8 cellular contexts compared by ENCODE assay signal in the genomic region with DNA sequence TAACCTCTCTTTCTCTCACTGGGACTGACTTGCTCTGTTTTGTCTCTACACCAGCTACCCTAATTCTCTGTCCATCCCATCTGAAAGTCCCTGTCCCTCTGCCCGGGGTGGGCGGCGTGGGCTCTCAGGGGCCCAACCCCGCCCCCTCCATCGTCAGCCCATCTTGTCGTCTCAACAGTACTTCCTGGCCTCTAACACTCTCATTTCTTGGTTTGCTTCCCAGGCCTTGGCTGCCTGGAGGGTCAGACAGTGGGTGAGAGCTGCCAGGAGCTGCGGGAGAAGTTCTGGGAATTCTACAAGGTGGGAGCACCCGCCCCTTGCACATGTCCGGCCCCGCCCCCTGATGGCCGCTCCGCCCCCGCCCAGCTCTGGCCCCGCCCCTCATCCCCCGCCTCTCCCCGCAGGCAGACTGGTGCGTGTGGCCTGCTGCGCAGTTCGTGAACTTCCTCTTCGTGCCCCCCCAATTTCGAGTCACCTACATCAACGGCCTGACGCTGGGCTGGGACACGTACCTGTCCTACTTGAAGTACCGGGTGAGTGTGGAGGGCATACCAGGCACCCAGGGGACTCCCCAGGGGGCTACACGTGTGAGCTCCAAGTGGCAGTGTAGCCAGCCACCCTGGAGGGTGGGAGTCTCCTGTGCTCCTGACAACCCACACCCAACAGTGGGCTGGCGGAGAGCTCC. TPM values are rescaled to one million over a fixed set of nuclear protein-coding genes. Genes with fewer than 3 reads are reported as not detected.
DNase-seq lines count a peak whose midpoint lies in the region; ATAC-seq and TF ChIP-seq lines count a peak whose summit lies in the region.

No MANE protein-coding gene starts in this region.

- H4K20me1 ChIP-seq in neural cell (ENCODE audit: insufficient read depth): no peaks in the 10 kb centered on the region

- ATAC-seq in GM19351 (IDR thresholded peaks at IDR 0.05; ENCODE audit: unreplicated experiment): no peak
- ATAC-seq in HG03045 (IDR thresholded peaks at IDR 0.05; ENCODE audit: unreplicated experiment): no peak

- no peak overlapping the region for H3K4me2 ChIP-seq in neural cell (ENCODE audit: low read length)

- no peak overlapping the region for H3K9ac ChIP-seq in neural cell (ENCODE audit: low read length)

- H3F3A ChIP-seq in neural cell (ENCODE audit: insufficient read depth, low read length, poor library complexity, severe bottlenecking): no peaks in the 10 kb centered on the region

- TF ChIP-seq RAD21 in neural cell (conservative IDR thresholded peaks at IDR 0.05): no peak

- no peaks in the 10 kb centered on the region for H3K27me3 ChIP-seq in neural cell (ENCODE audit: insufficient read depth, low read depth, low read length)

- TF ChIP-seq EP300 in neural cell (conservative IDR thresholded peaks at IDR 0.05; ENCODE audit: poor library complexity, severe bottlenecking): no peak

- peak overlapping the region in 1 of 2 donors; percentile 15 for H3K27ac ChIP-seq in coronary artery
- H3K27ac ChIP-seq in neural cell (ENCODE audit: low read length): no peak overlapping the region

- no peak overlapping the region for H2AFZ ChIP-seq in neural cell (ENCODE audit: low read depth, low read length)

- no peaks in the 10 kb centered on the region for H3K9me2 ChIP-seq in neural cell (ENCODE audit: insufficient read depth, low read length)

- H3K9me3 ChIP-seq in neural cell (ENCODE audit: low read length): no peaks in the 10 kb centered on the region

- H3K36me3 ChIP-seq in neural cell (ENCODE audit: insufficient read depth, low read length): no peaks in the 10 kb centered on the region

- no peaks in the 10 kb centered on the region for H3K79me2 ChIP-seq in neural cell (replicated peaks; ENCODE audit: insufficient read depth, low read length)

- TF ChIP-seq CTCF in GM12865 (IDR thresholded peaks at IDR 0.05; ENCODE audit: insufficient read depth, low read depth, low read length, missing control alignments) (no peak), coronary artery (IDR thresholded peaks at IDR 0.05) (no peak), neural cell (IDR thresholded peaks at IDR 0.05; ENCODE audit: poor library complexity, severe bottlenecking) (no peak)

- H3K4me3 ChIP-seq in GM12865 (ENCODE audit: low read depth, low read length): peak overlapping the region; percentile 58
- peak overlapping the region; percentile 91 for H3K4me3 ChIP-seq in coronary artery
- H3K4me3 ChIP-seq in neural cell (ENCODE audit: low read length): peak overlapping the region; percentile 93

- peak; percentile 60 for DNase-seq in GM12865 (ENCODE audit: low read depth)
- DNase-seq in RPMI7951 (ENCODE audit: low read depth): peak; percentile 64
- no peak for DNase-seq in coronary artery (ENCODE audit: low spot score)
- DNase-seq in HPDE6-E6E7 (ENCODE audit: extremely low spot score): no peak
- DNase-seq in dedifferentiated amniotic fluid mesenchymal stem cell (ENCODE audit: extremely low spot score): no peak

TF ChIP-seq in neural cell, 6 proteins besides CTCF, POLR2A, EP300 and RAD21:
- no peak for TF ChIP-seq EZH2 (IDR thresholded peaks at IDR 0.05; ENCODE audit: borderline replicate concordance, insufficient read depth, low read length, poor library complexity, severe bottlenecking)
- TF ChIP-seq POLR2AphosphoS5 (IDR thresholded peaks at IDR 0.05): peak; percentile 12

RNA-seq across cellular contexts. Expression of a gene that starts 1.7 kb away (rescaled TPM):
- 18.6 and 23.5 TPM in 2 replicates for total RNA-seq in RPMI7951 (2014; rRNA removed; shearing (Covaris generic))
- 17.7 and 23.8 TPM in 2 replicates for polyA plus RNA-seq in neural cell
- 8.1 and 10.0 TPM in 2 replicates for polyA minus RNA-seq in neural cell

RNA-seq across cellular contexts. Expression of a gene that starts 9.1 kb away (rescaled TPM):
- total RNA-seq in RPMI7951 (2014; rRNA removed; shearing (Covaris generic)): 1.7 and 3.6 TPM in 2 replicates
- polyA plus RNA-seq in neural cell: 32.3 and 49.4 TPM in 2 replicates
- 48.0 and 61.0 TPM in 2 replicates for polyA minus RNA-seq in neural cell

RNA-seq across cellular contexts. Expression of a gene that starts 21.1 kb away (rescaled TPM):
- total RNA-seq in RPMI7951 (2014; rRNA removed; shearing (Covaris generic)): 56.0 and 69.6 TPM in 2 replicates
- 0.82 TPM in 1 of 2 replicates, not detected in the other for polyA plus RNA-seq in neural cell
- not detected in 2 replicates for polyA minus RNA-seq in neural cell

RNA-seq across cellular contexts. Expression of a gene that starts 31.5 kb away (rescaled TPM):
- total RNA-seq in RPMI7951 (2014; rRNA removed; shearing (Covaris generic)): 0.10 and 0.60 TPM in 2 replicates
- 1.6 and 2.6 TPM in 2 replicates for polyA plus RNA-seq in neural cell
- 0.24 and 0.93 TPM in 2 replicates for polyA minus RNA-seq in neural cell

RNA-seq across cellular contexts. Expression of a gene that starts 41.7 kb away (rescaled TPM):
- total RNA-seq in RPMI7951 (2014; rRNA removed; shearing (Covaris generic)): 11.3 and 11.7 TPM in 2 replicates
- 14.8 and 19.1 TPM in 2 replicates for polyA plus RNA-seq in neural cell
- polyA minus RNA-seq in neural cell: 33.1 and 35.4 TPM in 2 replicates

Comparison
In these comparisons a context has a peak if more than half of its experiments do, and no peak if none do; other contexts are left out.
1. DNase-seq: peak in GM12865 (single experiment) and RPMI7951 (single experiment); none in coronary artery (single experiment), HPDE6-E6E7 (single experiment) and dedifferentiated amniotic fluid mesenchymal stem cell (single experiment).
2. Peak in every context shown above with its lines, with median percentiles within 50 percentile points of each other: H3K4me3 ChIP-seq.